Comparison of ENCODE assay signal across 10 cellular contexts in the genomic region with DNA sequence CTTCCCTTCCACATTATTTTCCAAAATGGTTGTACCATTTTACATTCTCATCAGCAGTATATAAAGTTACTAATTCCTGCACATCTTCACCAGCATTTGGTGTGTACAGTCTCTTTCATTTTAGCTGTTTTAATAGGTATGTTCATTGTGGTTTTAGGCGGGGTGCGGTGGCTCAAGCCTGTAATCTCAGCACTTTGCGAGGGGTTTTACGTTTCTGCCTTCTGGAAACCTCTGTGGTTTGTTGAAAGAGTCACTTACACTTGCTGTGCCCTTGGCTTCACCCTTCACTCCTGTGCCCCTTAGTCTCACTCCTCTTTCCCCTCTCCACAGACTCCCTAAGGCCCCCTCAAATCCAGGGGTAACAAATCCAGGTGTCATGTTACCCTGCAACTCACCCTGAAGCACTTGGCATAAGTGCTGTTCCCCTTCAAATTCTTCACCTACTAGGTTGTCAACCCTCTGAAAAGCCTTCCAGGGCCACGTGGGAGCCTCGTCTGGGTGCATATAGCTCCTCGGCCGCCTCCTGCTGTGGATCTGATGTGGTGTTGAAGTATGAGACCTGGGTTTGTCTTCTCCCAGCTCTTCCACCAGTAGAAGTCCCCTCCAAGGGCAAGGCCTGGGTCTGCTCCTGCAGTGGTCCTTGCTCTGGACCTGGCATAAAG.
DNase-seq lines count a peak whose midpoint lies in the region; ATAC-seq and FAIRE-seq lines count a peak whose summit lies in the region.
"Had no signal": no experiment of that assay in that cellular context is flagged by ENCODE, and none has a peak within 500 bp of the region (broad histone marks: within the 10 kb centered on the region; RNA-seq: fewer than 3 reads in every experiment).

No MANE protein-coding gene starts in this region.

- H3K36me3 Mint-ChIP-seq in activated naive CD4-positive, alpha-beta T cell treated with anti-CD3 and anti-CD28 coated beads, Interleukin-2, amount 50 U/mL, for 24 hours = peaks cover 6% of the 10 kb centered on the region
- H3K36me3 Mint-ChIP-seq in stimulated activated memory B cell treated with anti-CD40 and anti-IgM and Interleukin-4, amounts not matched to agents 10 μg/mL and 1 μg/mL and 100 μg/mL, for 72 hours = peaks cover 37% of the 10 kb centered on the region

- DNase-seq in activated naive CD4-positive, alpha-beta T cell treated with Interleukin-2 at 50 U/mL for 16 hours = peak; percentile 44
- no peak for DNase-seq in activated naive CD4-positive, alpha-beta T cell treated with anti-CD3 and anti-CD28 coated beads, Interleukin-2, amount 50 U/mL, for 16 hours
- no peak for DNase-seq in RCC 7860 (ENCODE audit: low spot score)
- no peak for DNase-seq in NCI-H146 (lab: John Stamatoyannopoulos, UW)
- DNase-seq: activated gamma-delta T cell, NCI-H446, pancreas, SW 1271 had no signal

- H3K27ac Mint-ChIP-seq in activated naive CD4-positive, alpha-beta T cell treated with anti-CD3 and anti-CD28 coated beads, Interleukin-2, amount 50 U/mL, for 24 hours = peak overlapping the region; percentile 78
- peak overlapping the region; percentile 79 for H3K27ac Mint-ChIP-seq in stimulated activated memory B cell treated with anti-CD40 and anti-IgM and Interleukin-4, amounts not matched to agents 10 μg/mL and 1 μg/mL and 100 μg/mL, for 72 hours

- ATAC-seq in stimulated activated memory B cell treated with anti-CD40 and anti-IgM and Interleukin-4, amounts not matched to agents 10 μg/mL and 1 μg/mL and 100 μg/mL, for 72 hours = peak; percentile 73
- ATAC-seq: pancreas had no signal

- H3K9me3 Mint-ChIP-seq in activated naive CD4-positive, alpha-beta T cell treated with anti-CD3 and anti-CD28 coated beads, Interleukin-2, amount 50 U/mL, for 24 hours = no peaks in the 10 kb centered on the region
- no peaks in the 10 kb centered on the region for H3K9me3 Mint-ChIP-seq in stimulated activated memory B cell treated with anti-CD40 and anti-IgM and Interleukin-4, amounts not matched to agents 10 μg/mL and 1 μg/mL and 100 μg/mL, for 72 hours

- FAIRE-seq in RCC 7860 (lab: Jason Lieb, UNC) = no peak
- FAIRE-seq: pancreas had no signal

- H3K4me3 Mint-ChIP-seq in activated naive CD4-positive, alpha-beta T cell treated with anti-CD3 and anti-CD28 coated beads, Interleukin-2, amount 50 U/mL, for 24 hours = no peak overlapping the region
- peak overlapping the region; percentile 27 for H3K4me3 Mint-ChIP-seq in stimulated activated memory B cell treated with anti-CD40 and anti-IgM and Interleukin-4, amounts not matched to agents 10 μg/mL and 1 μg/mL and 100 μg/mL, for 72 hours

- peaks cover 13% of the 10 kb centered on the region for H3K4me1 Mint-ChIP-seq in activated naive CD4-positive, alpha-beta T cell treated with anti-CD3 and anti-CD28 coated beads, Interleukin-2, amount 50 U/mL, for 24 hours
- H3K4me1 Mint-ChIP-seq in stimulated activated memory B cell treated with anti-CD40 and anti-IgM and Interleukin-4, amounts not matched to agents 10 μg/mL and 1 μg/mL and 100 μg/mL, for 72 hours = peaks cover 43% of the 10 kb centered on the region

- no peaks in the 10 kb centered on the region for H3K27me3 Mint-ChIP-seq in activated naive CD4-positive, alpha-beta T cell treated with anti-CD3 and anti-CD28 coated beads, Interleukin-2, amount 50 U/mL, for 24 hours
- H3K27me3 Mint-ChIP-seq in stimulated activated memory B cell treated with anti-CD40 and anti-IgM and Interleukin-4, amounts not matched to agents 10 μg/mL and 1 μg/mL and 100 μg/mL, for 72 hours = no peaks in the 10 kb centered on the region
